In the genomic region with DNA sequence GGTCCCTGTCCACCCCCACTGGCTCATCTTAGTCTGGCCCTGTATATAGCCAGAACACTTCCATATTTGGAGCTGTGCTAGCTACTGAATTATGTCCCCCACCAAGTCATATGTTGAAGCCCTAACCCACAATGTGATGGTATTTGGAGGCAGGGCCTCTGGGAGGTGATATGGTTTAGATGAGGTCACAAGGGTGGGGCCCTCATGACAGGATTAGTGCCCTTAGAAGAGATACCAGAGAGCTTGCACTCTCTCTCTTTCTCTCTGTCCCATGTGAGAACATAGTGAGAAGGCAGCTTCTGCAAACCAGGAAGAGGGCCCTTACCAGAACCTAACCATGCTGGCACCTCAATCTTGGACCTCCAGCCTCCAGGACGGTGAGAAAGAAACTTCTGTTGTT, we compare ENCODE assay signal across 17 cellular contexts. TPM values are rescaled to one million over a fixed set of nuclear protein-coding genes. Genes with fewer than 3 reads are reported as not detected.
A peak's percentile ranks its signal among the peaks of the same experiment; 100 is the strongest.
DNase-seq lines count a peak whose midpoint lies in the region; ATAC-seq, FAIRE-seq and TF ChIP-seq lines count a peak whose summit lies in the region.
"Had no signal": no experiment of that assay in that cellular context is flagged by ENCODE, and none has a peak within 500 bp of the region (broad histone marks: within the 10 kb centered on the region; RNA-seq: fewer than 3 reads in every experiment).

No MANE protein-coding gene starts in this region.

- H3K4ac ChIP-seq in H1 (replicated peaks; ENCODE audit: insufficient read length, low read depth, low read length) (no peak overlapping the region), trophoblast cell (ENCODE audit: low read depth, low read length) (no peak overlapping the region)

- H4K91ac ChIP-seq in H1 (replicated peaks; ENCODE audit: insufficient read length, low read length) (peak overlapping the region; percentile 47), trophoblast cell (ENCODE audit: low read depth, low read length) (peak overlapping the region; percentile 86)

- peaks cover 7% of the 10 kb centered on the region for H3K36me3 Mint-ChIP-seq in activated T-helper 1 cell treated with anti-CD3 and anti-CD28 coated beads, Interleukin-12 subunit alpha, Interleukin-12 subunit beta, Interleukin-2, Interleukin-4 antibody, amounts not matched to agents 30 ng/mL and 10 ng/mL and 1 ng/mL, durations not matched to agents 14 hours and 24 hours and 36 hours (ENCODE audit: low read depth)
- no peaks in the 10 kb centered on the region for H3K36me3 Mint-ChIP-seq in effector memory CD8-positive, alpha-beta T cell (ENCODE audit: insufficient read depth)
- H3K36me3 Mint-ChIP-seq: CD14-positive monocyte had no signal

- POLR2A ChIA-PET in HepG2 (lab: Yijun Ruan, JAX), result no interaction called here
- POLR2A ChIA-PET in H1 (lab: Charles Lee; ENCODE audit: partially characterized antibody), result interaction anchor here (1.0 kb wide), 1 partner anchor 19 kb away, joined by 3 read pairs; no protein-coding TSS in a partner anchor

- no peak overlapping the region for H3K9ac ChIP-seq in HepG2 (ENCODE audit: insufficient read depth, low read depth, low read length)
- no peak overlapping the region for H3K9ac ChIP-seq in H1 (replicated peaks in 1 of 4; ENCODE audit: extremely low read depth in 1 of 4, low read depth in 3 of 4, low read length in 3 of 4)
- no peak overlapping the region for H3K9ac ChIP-seq in trophoblast cell (ENCODE audit: low read length)

- 33% methylated on average over 1 of the region's 1 CpG for WGBS in HepG2 (ENCODE audit: low lambda C conversion rate)
- WGBS in right lobe of liver (ENCODE audit: insufficient coverage, low coverage, low lambda C conversion rate, missing lambda C conversion rate), result no CpG with 5 or more reads among the region's 1 CpG
- 100% methylated on average over 1 of the region's 1 CpG; no CpG with 5 or more reads in 1 of the 2 experiments for WGBS in H1 (ENCODE audit: extremely low coverage in 1 of 2, insufficient coverage in 1 of 2, insufficient read length in 1 of 2, insufficient replicate concordance in 2 of 2, low coverage in 1 of 2, low lambda C conversion rate in 2 of 2, missing lambda C conversion rate in 1 of 2), 2 experiments
- WGBS in trophoblast cell (ENCODE audit: extremely low coverage, insufficient coverage, insufficient read length), result no CpG with 5 or more reads among the region's 1 CpG

- no peak overlapping the region for H2AFZ ChIP-seq in HepG2 (ENCODE audit: low read length)
- no peak overlapping the region for H2AFZ ChIP-seq in H1 (ENCODE audit: low read length)
- H2AFZ ChIP-seq in trophoblast cell (ENCODE audit: insufficient read depth, low read length, poor library complexity), result no peak overlapping the region

- H2AK5ac ChIP-seq in H1 (ENCODE audit: low read depth, low read length) (0 out of 2 replicates have a peak overlapping the region, but pooled peaks have one; percentile 39), trophoblast cell (ENCODE audit: low read length) (peak overlapping the region; percentile 43)

- H2BK120ac ChIP-seq in H1 (replicated peaks; ENCODE audit: low read depth, low read length), result no peak overlapping the region
- H2BK120ac ChIP-seq in trophoblast cell (ENCODE audit: insufficient read depth, low read length, poor library complexity), result peak overlapping the region; percentile 54

- H3K23me2 ChIP-seq in H1 (ENCODE audit: low read depth, low read length), result no peaks in the 10 kb centered on the region

- no peak overlapping the region for H3K14ac ChIP-seq in H1 (ENCODE audit: insufficient read length)
- H3K14ac ChIP-seq in trophoblast cell (ENCODE audit: low read length), result peak overlapping the region; percentile 33

- in situ Hi-C loops in HepG2 (cut with HindIII; ENCODE audit: extremely low pct_ligation_motif_present, low pct_unique_long_range_greater_than_20kb), result no loop called here

- no peak overlapping the region for H3K4me3 Mint-ChIP-seq in activated T-helper 1 cell treated with anti-CD3 and anti-CD28 coated beads, Interleukin-12 subunit alpha, Interleukin-12 subunit beta, Interleukin-2, Interleukin-4 antibody, amounts not matched to agents 30 ng/mL and 10 ng/mL and 1 ng/mL, durations not matched to agents 14 hours and 24 hours and 36 hours
- H3K4me3 Mint-ChIP-seq in effector memory CD8-positive, alpha-beta T cell, result no peak overlapping the region
- H3K4me3 Mint-ChIP-seq: CD14-positive monocyte; CD8-positive, alpha-beta memory T cell; HFFc6 had no signal

- H3K36me3 ChIP-seq in HepG2 (replicated peaks in 1 of 2; ENCODE audit: control insufficient read depth in 1 of 2, insufficient read depth in 2 of 2, low read length in 2 of 2) (no peaks in the 10 kb centered on the region), right lobe of liver (no peaks in the 10 kb centered on the region), H1 (ENCODE audit: control insufficient read depth in 2 of 4, insufficient read depth in 4 of 4, low read length in 3 of 4) (no peaks in the 10 kb centered on the region), trophoblast cell (ENCODE audit: control insufficient read depth in 1 of 2, insufficient read depth in 2 of 2, low read length in 2 of 2) (peaks cover 3% of the 10 kb centered on the region in 2 experiments)

- no peaks in the 10 kb centered on the region for H3K79me1 ChIP-seq in H1 (ENCODE audit: low read depth, low read length)
- H3K79me1 ChIP-seq in trophoblast cell (ENCODE audit: low read length), result peaks cover 24% of the 10 kb centered on the region

- H4K5ac ChIP-seq in H1 (ENCODE audit: insufficient read length, low read depth, low read length), result no peak overlapping the region

- no peak for DNase-seq in HepG2 (ENCODE audit: low spot score)
- no peak for DNase-seq in right lobe of liver
- no peak for DNase-seq in GM12891 (ENCODE audit: insufficient read length, low spot score)
- DNase-seq in H1 (ENCODE audit: low read depth in 1 of 2, low spot score in 2 of 2), result no peak
- DNase-seq in trophoblast cell, result no peak
- DNase-seq in SHP77 (lab: John Stamatoyannopoulos, UW), result no peak
- DNase-seq in activated T-helper 1 cell treated with anti-CD3 and anti-CD28 coated beads, Interleukin-12 subunit alpha, Interleukin-12 subunit beta, Interleukin-2, Interleukin-4 antibody, amounts not matched to agents 30 ng/mL and 10 ng/mL and 1 ng/mL, durations not matched to agents 14 hours and 24 hours and 36 hours (ENCODE audit: low spot score), result no peak
- no peak for DNase-seq in effector memory CD8-positive, alpha-beta T cell
- DNase-seq: Caco-2; CD8-positive, alpha-beta memory T cell; DMS53; GF-D8; HCEC 1CT; HFFc6; IMR-90 had no signal

- H3K4me1 ChIP-seq in HepG2 (ENCODE audit: insufficient read depth, low read length) (peaks cover 37% of the 10 kb centered on the region), right lobe of liver (peaks cover 0 to 29% (median 13%) of the 10 kb centered on the region in 4 donors), H1 (replicated peaks in 1 of 4; ENCODE audit: control insufficient read depth in 3 of 4, insufficient read depth in 4 of 4, low read length in 3 of 4) (no peaks in the 10 kb centered on the region; a peak in 1 of 7 replicates), trophoblast cell (ENCODE audit: control insufficient read depth in 1 of 2, insufficient read depth in 2 of 2, low read length in 2 of 2) (peaks cover 16 to 23% of the 10 kb centered on the region in 2 experiments)
- H3K4me1 ChIP-seq: A549, Caco-2 had no signal

- H3K27ac ChIP-seq in HepG2 (ENCODE audit: extremely low read length, insufficient read depth, low read length), result no peak overlapping the region
- no peak overlapping the region for H3K27ac ChIP-seq in right lobe of liver
- no peak overlapping the region for H3K27ac ChIP-seq in H1 (ENCODE audit: low read depth, low read length)
- H3K27ac ChIP-seq in trophoblast cell (ENCODE audit: low read depth, low read length), result no peak overlapping the region

- H3K9me3 ChIP-seq in HepG2 (ENCODE audit: low read length) (peaks cover 7% of the 10 kb centered on the region; the same call in 1 of the 2 replicates), right lobe of liver (no peaks in the 10 kb centered on the region), H1 (ENCODE audit: insufficient read depth in 2 of 2, low read depth in 1 of 2, low read length in 1 of 2) (peaks cover 6% of the 10 kb centered on the region in 2 experiments; a peak in 2 of 4 replicates), trophoblast cell (ENCODE audit: insufficient read depth, low read depth, low read length) (peaks cover 8% of the 10 kb centered on the region)
- H3K9me3 ChIP-seq: Caco-2 had no signal

- no peak overlapping the region for H4K12ac ChIP-seq in trophoblast cell (ENCODE audit: low read depth, low read length)

- CTCF ChIA-PET in HepG2 (lab: Yijun Ruan, JAX; ENCODE audit: low intra/inter-chr PET ratio, low total read pairs) (no interaction called here), H1 (lab: Charles Lee; ENCODE audit: partially characterized antibody) (interaction anchor here (0.7 to 1.2 kb wide), 3 partner anchors 21 to 166 kb away, joined by 3 read pairs; no protein-coding TSS in a partner anchor)

- H3K9me3 Mint-ChIP-seq in activated T-helper 1 cell treated with anti-CD3 and anti-CD28 coated beads, Interleukin-12 subunit alpha, Interleukin-12 subunit beta, Interleukin-2, Interleukin-4 antibody, amounts not matched to agents 30 ng/mL and 10 ng/mL and 1 ng/mL, durations not matched to agents 14 hours and 24 hours and 36 hours, result peaks cover 19% of the 10 kb centered on the region
- peaks cover 0 to 3% of the 10 kb centered on the region in 2 donors for H3K9me3 Mint-ChIP-seq in effector memory CD8-positive, alpha-beta T cell

- H4K20me1 ChIP-seq in HepG2 (ENCODE audit: insufficient read depth, low read length) (no peaks in the 10 kb centered on the region), H1 (replicated peaks in 1 of 2; ENCODE audit: control insufficient read depth in 1 of 2, insufficient read depth in 2 of 2, low read length in 2 of 2) (no peaks in the 10 kb centered on the region)

- H3K18ac ChIP-seq in H1 (ENCODE audit: extremely low read depth, low read length), result no peak overlapping the region
- peak overlapping the region; percentile 37 for H3K18ac ChIP-seq in trophoblast cell (ENCODE audit: low read length)

- H4K8ac ChIP-seq in H1 (ENCODE audit: extremely low read depth, insufficient read depth, low read length) (no peak overlapping the region), trophoblast cell (ENCODE audit: low read depth, low read length) (no peak overlapping the region)

- FAIRE-seq in HepG2 (lab: Jason Lieb, UNC), result no peak
- peak; percentile 41 for FAIRE-seq in GM12891 (lab: Jason Lieb, UNC)
- FAIRE-seq in H1 (lab: Jason Lieb, UNC), result no peak
- FAIRE-seq: A549 had no signal

- H3K27me3 Mint-ChIP-seq in activated T-helper 1 cell treated with anti-CD3 and anti-CD28 coated beads, Interleukin-12 subunit alpha, Interleukin-12 subunit beta, Interleukin-2, Interleukin-4 antibody, amounts not matched to agents 30 ng/mL and 10 ng/mL and 1 ng/mL, durations not matched to agents 14 hours and 24 hours and 36 hours (ENCODE audit: insufficient read depth), result no peaks in the 10 kb centered on the region
- H3K27me3 Mint-ChIP-seq in effector memory CD8-positive, alpha-beta T cell, result no peaks in the 10 kb centered on the region

- H3K4me2 ChIP-seq in HepG2 (ENCODE audit: low read depth, low read length) (no peak overlapping the region), H1 (ENCODE audit: insufficient read depth in 1 of 2, low read depth in 2 of 2, low read length in 2 of 2) (no peak overlapping the region), trophoblast cell (ENCODE audit: low read length) (no peak overlapping the region)
- H3K4me2 ChIP-seq: A549 had no signal

- ATAC-seq in HepG2, result no peak
- ATAC-seq in right lobe of liver, result no peak
- no peak for ATAC-seq in effector memory CD8-positive, alpha-beta T cell (replicated peaks)
- ATAC-seq: A549 had no signal

- H3K23ac ChIP-seq in H1 (ENCODE audit: insufficient read length), result no peak overlapping the region
- H3K23ac ChIP-seq in trophoblast cell (ENCODE audit: low read length), result no peak overlapping the region

- H3K27me3 ChIP-seq in HepG2 (ENCODE audit: control insufficient read depth in 1 of 2, insufficient read depth in 2 of 2, low read length in 2 of 2), result peaks cover 2 to 9% of the 10 kb centered on the region in 2 experiments; a peak in 2 of 5 replicates
- no peaks in the 10 kb centered on the region for H3K27me3 ChIP-seq in right lobe of liver
- H3K27me3 ChIP-seq in H1 (replicated peaks in 1 of 4; ENCODE audit: control insufficient read depth in 3 of 4, extremely low read depth in 1 of 4, insufficient read depth in 3 of 4, low read length in 3 of 4), result no peaks in the 10 kb centered on the region
- no peaks in the 10 kb centered on the region for H3K27me3 ChIP-seq in trophoblast cell (ENCODE audit: insufficient read depth, low read length)

- H3K27ac Mint-ChIP-seq in activated T-helper 1 cell treated with anti-CD3 and anti-CD28 coated beads, Interleukin-12 subunit alpha, Interleukin-12 subunit beta, Interleukin-2, Interleukin-4 antibody, amounts not matched to agents 30 ng/mL and 10 ng/mL and 1 ng/mL, durations not matched to agents 14 hours and 24 hours and 36 hours, result no peak overlapping the region
- peak overlapping the region in 1 of 2 donors; percentile 77 for H3K27ac Mint-ChIP-seq in effector memory CD8-positive, alpha-beta T cell
- H3K27ac Mint-ChIP-seq: CD14-positive monocyte, HFFc6 had no signal

- no peak overlapping the region for H3K56ac ChIP-seq in H1 (replicated peaks; ENCODE audit: insufficient read length, low read depth, low read length)

- TF ChIP-seq POLR2A in HepG2 (IDR thresholded peaks at IDR 0.05; ENCODE audit: insufficient read depth in 1 of 2, low read depth in 2 of 2, low read length in 2 of 2), result no peak
- TF ChIP-seq POLR2A in right lobe of liver (IDR thresholded peaks at IDR 0.05), result no peak
- TF ChIP-seq POLR2A in GM12891 (IDR thresholded peaks at IDR 0.05; ENCODE audit: low read depth, low read length), result no peak
- no peak for TF ChIP-seq POLR2A in H1 (IDR thresholded peaks at IDR 0.05; ENCODE audit: control extremely low read depth in 1 of 2, low read depth in 2 of 2, low read length in 2 of 2)

- no peak overlapping the region for H2BK20ac ChIP-seq in H1 (ENCODE audit: low read length)

- peaks cover 6% of the 10 kb centered on the region for H3K4me1 Mint-ChIP-seq in activated T-helper 1 cell treated with anti-CD3 and anti-CD28 coated beads, Interleukin-12 subunit alpha, Interleukin-12 subunit beta, Interleukin-2, Interleukin-4 antibody, amounts not matched to agents 30 ng/mL and 10 ng/mL and 1 ng/mL, durations not matched to agents 14 hours and 24 hours and 36 hours (ENCODE audit: low read depth)
- H3K4me1 Mint-ChIP-seq in effector memory CD8-positive, alpha-beta T cell (ENCODE audit: low read depth in 2 of 2), result peaks cover 0 to 2% of the 10 kb centered on the region in 2 donors
- H3K4me1 Mint-ChIP-seq: CD14-positive monocyte; CD8-positive, alpha-beta memory T cell had no signal

- H3K79me2 ChIP-seq in HepG2 (ENCODE audit: insufficient read depth, low read length) (no peaks in the 10 kb centered on the region), H1 (ENCODE audit: control insufficient read depth in 1 of 2, insufficient read depth in 2 of 2, low read length in 2 of 2) (no peaks in the 10 kb centered on the region), trophoblast cell (ENCODE audit: control insufficient read depth, insufficient read depth, low read length, poor library complexity) (peaks cover 2% of the 10 kb centered on the region)

- no TSS peak for BruUV-seq in HepG2 (replicated peaks; lab: Mats Ljungman, UMichigan)

- H2BK5ac ChIP-seq in H1 (ENCODE audit: low read depth, low read length) (no peak overlapping the region), trophoblast cell (ENCODE audit: low read depth, low read length, poor library complexity) (no peak overlapping the region)

- TF ChIP-seq CTCF in HepG2 (CRISPR knock-in tag; IDR thresholded peaks at IDR 0.05), result no peak
- TF ChIP-seq CTCF in right lobe of liver (IDR thresholded peaks at IDR 0.05), result no peak
- no peak for TF ChIP-seq CTCF in H1 (IDR thresholded peaks at IDR 0.05; ENCODE audit: control extremely low read depth in 1 of 3, insufficient read depth in 1 of 3, low read depth in 1 of 3, low read length in 3 of 3)

- H2BK12ac ChIP-seq in H1 (ENCODE audit: low read depth, low read length) (no peak overlapping the region), trophoblast cell (ENCODE audit: low read length) (peak overlapping the region; percentile 74)

- intact Hi-C loops in HepG2 (cut with micrococcal nuclease; ENCODE audit: unreplicated experiment), result no loop called here
- intact Hi-C loops in right lobe of liver (cut with DNase I), result no loop called here
- intact Hi-C loops in activated T-helper 1 cell treated with anti-CD3 and anti-CD28 coated beads, Interleukin-12 subunit alpha, Interleukin-12 subunit beta, Interleukin-2, Interleukin-4 antibody, amounts not matched to agents 30 ng/mL and 10 ng/mL and 1 ng/mL, durations not matched to agents 14 hours and 24 hours and 36 hours (cut with micrococcal nuclease), result no loop called here

- TF ChIP-seq RAD21 in HepG2 (CRISPR knock-in tag; IDR thresholded peaks at IDR 0.05), result no peak
- TF ChIP-seq RAD21 in H1 (IDR thresholded peaks at IDR 0.05 in 1 of 2, conservative IDR thresholded peaks at IDR 0.05 in 1 of 2; ENCODE audit: low read depth in 2 of 2, low read length in 2 of 2), result no peak

- H2BK15ac ChIP-seq in H1 (ENCODE audit: low read length), result no peak overlapping the region

- TF ChIP-seq EP300 in HepG2 (IDR thresholded peaks at IDR 0.05; ENCODE audit: low read depth in 2 of 2, low read length in 2 of 2) (no peak), HepG2 (CRISPR knock-in tag; IDR thresholded peaks at IDR 0.05; ENCODE audit: borderline replicate concordance) (no peak), H1 (IDR thresholded peaks at IDR 0.05; ENCODE audit: borderline replicate concordance in 1 of 2, low read depth in 2 of 2, low read length in 2 of 2) (no peak)

- H3K4me3 ChIP-seq in HepG2 (replicated peaks in 1 of 3; ENCODE audit: insufficient read depth in 1 of 3, low read depth in 2 of 3, low read length in 3 of 3) (no peak overlapping the region), right lobe of liver (no peak overlapping the region), H1 (ENCODE audit: extremely low read depth in 1 of 4, insufficient read depth in 2 of 4, low read depth in 3 of 4, low read length in 4 of 4) (no peak overlapping the region), trophoblast cell (ENCODE audit: low read depth, low read length) (no peak overlapping the region)
- H3K4me3 ChIP-seq: A549 had no signal

RNA-seq across cellular contexts. Expression of a gene that starts 31.2 kb away (rescaled TPM):
- total RNA-seq in HepG2 (2016; rRNA removed; fragmentation: Illumina TruSeq; extraction: Trizol) (0.21 and 0.31 TPM in 2 replicates), right lobe of liver (10 to 100 TPM in 3 of 6 experiments, 1 to 10 TPM in 2, under 1 TPM in 1; 0.66 to 27.9 (median 8.4) TPM)
- 0.09 and 0.10 TPM in 2 replicates for total RNA-seq in HepG2 (2016; cell fraction: cytosol; rRNA removed; fragmentation: Illumina TruSeq; extraction: Trizol; ENCODE audit: low read depth)
- 0.21 and 0.24 TPM in 2 replicates for total RNA-seq in HepG2 (2016; cell fraction: insoluble cytoplasmic fraction; rRNA removed; fragmentation: Illumina TruSeq; extraction: Trizol)
- total RNA-seq in HepG2 (2016; cell fraction: membrane; rRNA removed; fragmentation: Illumina TruSeq; extraction: Trizol), result 0.06 and 0.07 TPM in 2 replicates
- total RNA-seq in HepG2 (2016; cell fraction: nucleus; rRNA removed; fragmentation: Illumina TruSeq; extraction: Trizol), result 0.75 and 1.1 TPM in 2 replicates
- polyA plus RNA-seq in HepG2 (2011; rRNA removed) (2.4 and 3.9 TPM in 2 replicates), H1 (2011; rRNA removed) (0.09 and 0.13 TPM in 2 replicates)
- 1.0 and 1.5 TPM in 2 replicates for polyA plus RNA-seq in HepG2 (2011; cell fraction: cytosol; rRNA removed)
- polyA plus RNA-seq in HepG2 (2011; cell fraction: nucleus; rRNA removed), result 9.1 and 12.8 TPM in 2 replicates
- polyA plus RNA-seq in HepG2 (2012), result 5.6 and 9.2 TPM in 2 replicates
- 0.05 and 0.07 TPM in 2 replicates for polyA plus RNA-seq in HepG2 (2016; cell fraction: cytosol; fragmentation: Illumina TruSeq; extraction: Trizol; ENCODE audit: low read depth)
- 0.13 and 0.22 TPM in 2 replicates for polyA plus RNA-seq in HepG2 (2016; cell fraction: insoluble cytoplasmic fraction; fragmentation: Illumina TruSeq; extraction: Trizol; ENCODE audit: low read depth)
- 0.09 and 0.14 TPM in 2 replicates for polyA plus RNA-seq in HepG2 (2016; cell fraction: membrane; fragmentation: Illumina TruSeq; extraction: Trizol; ENCODE audit: low read depth)
- polyA plus RNA-seq in HepG2 (2016; cell fraction: nucleus; fragmentation: Illumina TruSeq; extraction: Trizol; ENCODE audit: insufficient read depth, low read depth), result 0.51 and 1.2 TPM in 2 replicates
- polyA minus RNA-seq in HepG2 (2011; rRNA and poly(A)+ RNA removed; ENCODE audit: low replicate concordance), result 0.21 and 2.9 TPM in 2 replicates
- 1.4 and 2.6 TPM in 2 replicates for polyA minus RNA-seq in HepG2 (2011; cell fraction: cytosol; rRNA and poly(A)+ RNA removed)
- 24.1 and 33.8 TPM in 2 replicates for polyA minus RNA-seq in HepG2 (2011; cell fraction: nucleus; rRNA and poly(A)+ RNA removed)
- polyA plus RNA-seq in GM12891 (2012; ENCODE audit: low read depth, missing spikeins), result 4.7 TPM
- total RNA-seq in H1 (2021; fragmentation: NEBNext Ultra II Directional; extraction: Animal tissue kit (Norgen Biotek cat#: 25700)), result 0.38 and 0.41 TPM in 2 replicates
- 0.31 TPM for polyA plus RNA-seq in H1 (2011; cell fraction: cytosol; rRNA removed)
- 0.19 TPM for polyA plus RNA-seq in H1 (2011; cell fraction: nucleus; rRNA removed)
- polyA plus RNA-seq in H1 (2012, experiment 1 of 2), result 0.15 to 0.65 TPM (median 0.39 TPM) in 4 replicates
- not detected for polyA plus RNA-seq in H1 (2012, experiment 2 of 2)
- 0.12 TPM for polyA plus RNA-seq in H1 (2013, experiment 1 of 2)
- 0.28 TPM for polyA plus RNA-seq in H1 (2013, experiment 2 of 2)
- polyA minus RNA-seq in H1 (2011; rRNA and poly(A)+ RNA removed), result 0.49 and 0.54 TPM in 2 replicates
- 1.6 TPM for polyA minus RNA-seq in H1 (2011; cell fraction: cytosol; rRNA and poly(A)+ RNA removed)
- polyA minus RNA-seq in H1 (2011; cell fraction: nucleus; rRNA and poly(A)+ RNA removed), result 1.3 TPM
- 8.5 and 8.7 TPM in 2 replicates for polyA plus RNA-seq in trophoblast cell (2013)
- total RNA-seq in activated T-helper 1 cell treated with anti-CD3 and anti-CD28 coated beads, Interleukin-12 subunit alpha, Interleukin-12 subunit beta, Interleukin-2, Interleukin-4 antibody, amounts not matched to agents 30 ng/mL and 10 ng/mL and 1 ng/mL, durations not matched to agents 14 hours and 24 hours and 36 hours, result 0.16 and 0.47 TPM in 2 replicates
